ENCODE assay signal across 11 cellular contexts in genomic region chr11:11844272-11844671, GRCh38. TPM values are rescaled to one million over a fixed set of nuclear protein-coding genes. Genes with fewer than 3 reads are reported as not detected.
DNase-seq lines count a peak whose midpoint lies in the region; ATAC-seq, FAIRE-seq and TF ChIP-seq lines count a peak whose summit lies in the region.
"Had no signal": no experiment of that assay in that cellular context is flagged by ENCODE, and none has a peak within 500 bp of the region (broad histone marks: within the 10 kb centered on the region; RNA-seq: fewer than 3 reads in every experiment).

No MANE protein-coding gene starts in this region.

- peaks cover 0 to 64% of the 10 kb centered on the region in 2 donors for H3K4me1 ChIP-seq in right atrium auricular region
- peaks cover 29% of the 10 kb centered on the region for H3K4me1 ChIP-seq in mucosa of stomach (ENCODE audit: control insufficient read depth, insufficient read depth, low read length)
- H3K4me1 ChIP-seq in vagina, result peaks cover 60% of the 10 kb centered on the region

- H3K27ac ChIP-seq in right atrium auricular region (peak overlapping the region; percentile 99), vagina (peak overlapping the region; percentile 99)
- H3K27ac ChIP-seq: C4-2B had no signal

- no peak for FAIRE-seq in bronchial epithelial cell (lab: Jason Lieb, UNC)

- DNase-seq in right atrium auricular region (ENCODE audit: low spot score) (no peak), left cardiac atrium (no peak), bronchial epithelial cell (ENCODE audit: low read depth) (no peak), vagina (ENCODE audit: extremely low spot score in 2 of 2) (no peak), NCI-H69 (lab: John Stamatoyannopoulos, UW) (no peak), HEK293T (ENCODE audit: extremely low spot score) (no peak)
- DNase-seq: KBM-7, midbrain had no signal

- no peaks in the 10 kb centered on the region for H3K9me3 ChIP-seq in right atrium auricular region
- H3K9me3 ChIP-seq in mucosa of stomach (ENCODE audit: control insufficient read depth, low read length), result no peaks in the 10 kb centered on the region
- no peaks in the 10 kb centered on the region for H3K9me3 ChIP-seq in vagina

- H3K27me3 ChIP-seq in right atrium auricular region, result no peaks in the 10 kb centered on the region
- no peaks in the 10 kb centered on the region for H3K27me3 ChIP-seq in bronchial epithelial cell (ENCODE audit: control insufficient read depth, insufficient read depth, low read length)
- no peaks in the 10 kb centered on the region for H3K27me3 ChIP-seq in mucosa of stomach (ENCODE audit: control insufficient read depth, insufficient read depth, low read length)
- no peaks in the 10 kb centered on the region for H3K27me3 ChIP-seq in vagina

- CTCF ChIA-PET in HEK293T (lab: Yijun Ruan, JAX), result interaction anchor here (0.7 kb wide), 1 partner anchor 626 kb away, joined by 3 read pairs; no protein-coding TSS in a partner anchor

- H3K36me3 ChIP-seq in right atrium auricular region (no peaks in the 10 kb centered on the region), bronchial epithelial cell (ENCODE audit: control insufficient read depth, insufficient read depth, low read length) (no peaks in the 10 kb centered on the region), mucosa of stomach (ENCODE audit: control insufficient read depth, insufficient read depth, low read length) (no peaks in the 10 kb centered on the region), vagina (no peaks in the 10 kb centered on the region)

- POLR2A ChIA-PET in HEK293T (lab: Yijun Ruan, JAX), result no interaction called here

- TF ChIP-seq CTCF in right atrium auricular region (IDR thresholded peaks at IDR 0.05) (no peak), bronchial epithelial cell (IDR thresholded peaks at IDR 0.05; ENCODE audit: insufficient read depth, low read length, severe bottlenecking) (no peak), vagina (IDR thresholded peaks at IDR 0.05) (no peak)

- intact Hi-C loops in left cardiac atrium (cut with DNase I) (no loop called here), vagina (cut with DNase I) (no loop called here)

- H3K4me3 ChIP-seq in right atrium auricular region (peak overlapping the region; percentile 73 to 75), bronchial epithelial cell (ENCODE audit: low read depth, low read length) (peak overlapping the region; percentile 66), mucosa of stomach (ENCODE audit: low read length) (no peak overlapping the region), vagina (peak overlapping the region in 1 of 2 donors; percentile 75)

- TF ChIP-seq POLR2A in vagina (IDR thresholded peaks at IDR 0.05), result no peak

- ATAC-seq in left cardiac atrium (no peak), GM18519 (IDR thresholded peaks at IDR 0.05; ENCODE audit: low FRiP score, unreplicated experiment) (no peak)

- H3K9ac ChIP-seq in mucosa of stomach (ENCODE audit: low read length), result peak overlapping the region; percentile 98

TF ChIP-seq in HEK293T, 16 proteins besides CTCF, POLR2A, EP300 and RAD21:
- TF ChIP-seq BHLHE40 (IDR thresholded peaks at IDR 0.05; ENCODE audit: borderline replicate concordance), result no peak

RNA-seq across cellular contexts. Expression of gene USP47, which starts 2.5 kb away (rescaled TPM):
- total RNA-seq in right atrium auricular region (10 to 100 TPM; 58.7 to 61.3 TPM), left cardiac atrium (10 to 100 TPM; 48.3 to 56.4 TPM), bronchial epithelial cell (54.0 and 73.2 TPM in 2 replicates), vagina (69.2 TPM)
